ENCODE assay signal across 8 cellular contexts in the genomic region with DNA sequence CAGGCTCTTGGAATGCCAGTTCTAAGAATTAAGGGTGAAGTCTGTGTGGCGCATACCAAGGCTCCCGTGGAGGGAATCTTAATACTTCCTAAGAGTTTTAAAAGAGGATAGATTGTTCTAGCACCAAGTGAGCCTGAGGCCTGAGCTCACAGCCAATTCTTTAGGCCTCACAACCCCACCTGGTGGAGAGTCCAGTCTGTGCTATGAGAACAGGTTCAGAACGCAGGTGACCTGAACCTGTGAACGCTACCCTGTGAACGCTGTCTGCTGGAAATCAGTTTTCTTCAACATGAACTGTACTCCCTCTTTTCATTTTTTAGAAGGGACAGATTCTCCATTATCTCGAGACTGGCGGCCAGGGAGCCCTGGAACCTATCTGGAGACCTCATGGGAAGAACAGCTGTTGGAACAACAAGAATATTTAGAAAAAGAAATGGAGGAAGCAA. TPM values are rescaled to one million over a fixed set of nuclear protein-coding genes. Genes with fewer than 3 reads are reported as not detected.
A peak's percentile ranks its signal among the peaks of the same experiment; 100 is the strongest.
DNase-seq lines count a peak whose midpoint lies in the region; ATAC-seq and TF ChIP-seq lines count a peak whose summit lies in the region.

No MANE protein-coding gene starts in this region.

- H3K27me3 Mint-ChIP-seq in CD4-positive, alpha-beta memory T cell = peaks cover 8 to 15% of the 10 kb centered on the region in 2 donors
- peaks cover 7% of the 10 kb centered on the region for H3K27me3 Mint-ChIP-seq in activated CD8-positive, alpha-beta memory T cell treated with anti-CD3 and anti-CD28 coated beads, Interleukin-2, amount 10 ng/mL, durations not matched to agents 7 days and 5 days
- peaks cover 10% of the 10 kb centered on the region for H3K27me3 Mint-ChIP-seq in endothelial cell (ENCODE audit: unreplicated experiment)
- H3K27me3 Mint-ChIP-seq in stimulated activated naive CD8-positive, alpha-beta T cell treated with anti-CD3 and anti-CD28 coated beads, Interleukin-15, amount 100 ng/mL, for 72 hours = peaks cover 33% of the 10 kb centered on the region

- CTCF ChIA-PET in CD4-positive, alpha-beta memory T cell (lab: Charles Lee; ENCODE audit: partially characterized antibody) = interaction anchor here (0.6 to 3.9 kb wide), 19 partner anchors 12 to 132 kb away, joined by 3 to 119 read pairs (median 3); partner anchors contain the start of genes CFAP68 and DIXDC1
- CTCF ChIA-PET in activated CD8-positive, alpha-beta memory T cell treated with anti-CD3 and anti-CD28 coated beads, Interleukin-2, amount 10 ng/mL, durations not matched to agents 7 days and 5 days (lab: Charles Lee) = interaction anchor here (0.6 to 4.9 kb wide), 19 partner anchors 9 to 111 kb away, joined by 3 to 68 read pairs (median 4); partner anchors contain the start of genes ALG9, CFAP68, DIXDC1 and DLAT

- H3K9ac ChIP-seq in muscle layer of colon (ENCODE audit: low read length) = peak overlapping the region; percentile 60

- H3K4me1 Mint-ChIP-seq in CD4-positive, alpha-beta memory T cell = peaks cover 4 to 10% (median 8%) of the 10 kb centered on the region in 4 donors
- H3K4me1 Mint-ChIP-seq in activated CD8-positive, alpha-beta memory T cell treated with anti-CD3 and anti-CD28 coated beads, Interleukin-2, amount 10 ng/mL, durations not matched to agents 7 days and 5 days = peaks cover 8% of the 10 kb centered on the region
- peaks cover 17% of the 10 kb centered on the region for H3K4me1 Mint-ChIP-seq in endothelial cell (ENCODE audit: unreplicated experiment)
- peaks cover 8% of the 10 kb centered on the region for H3K4me1 Mint-ChIP-seq in stimulated activated naive CD8-positive, alpha-beta T cell treated with anti-CD3 and anti-CD28 coated beads, Interleukin-15, amount 100 ng/mL, for 72 hours

- H3K9me3 Mint-ChIP-seq in CD4-positive, alpha-beta memory T cell = peaks cover 0 to 1% (median 0%) of the 10 kb centered on the region in 8 donors
- no peaks in the 10 kb centered on the region for H3K9me3 Mint-ChIP-seq in activated CD8-positive, alpha-beta memory T cell treated with anti-CD3 and anti-CD28 coated beads, Interleukin-2, amount 10 ng/mL, durations not matched to agents 7 days and 5 days (ENCODE audit: low read depth)
- H3K9me3 Mint-ChIP-seq in endothelial cell (ENCODE audit: unreplicated experiment) = no peaks in the 10 kb centered on the region
- H3K9me3 Mint-ChIP-seq in stimulated activated naive CD8-positive, alpha-beta T cell treated with anti-CD3 and anti-CD28 coated beads, Interleukin-15, amount 100 ng/mL, for 72 hours = no peaks in the 10 kb centered on the region

- no peak overlapping the region for H3K27ac ChIP-seq in CD4-positive, alpha-beta memory T cell (ENCODE audit: low read depth, low read length)
- H3K27ac ChIP-seq in muscle layer of colon (ENCODE audit: low read depth, low read length) = peak overlapping the region; percentile 57

- peak; percentile 77 for TF ChIP-seq CTCF in endothelial cell (IDR thresholded peaks at IDR 0.05; ENCODE audit: unreplicated experiment)

- no peaks in the 10 kb centered on the region for H3K9me3 ChIP-seq in CD4-positive, alpha-beta memory T cell (ENCODE audit: control insufficient read depth in 1 of 2, low read length in 2 of 2)
- H3K9me3 ChIP-seq in muscle layer of colon (ENCODE audit: low read length) = no peaks in the 10 kb centered on the region

- peak; percentile 35 to 57 (median 38) for DNase-seq in CD4-positive, alpha-beta memory T cell
- DNase-seq in NCI-H2029 (lab: John Stamatoyannopoulos, UW) (peak; percentile 27), endothelial cell (ENCODE audit: low spot score) (peak; percentile 69)
- peak; percentile 70 for DNase-seq in activated CD8-positive, alpha-beta memory T cell treated with anti-CD3 and anti-CD28 coated beads, Interleukin-2, amount 10 ng/mL, durations not matched to agents 7 days and 5 days
- peak; percentile 32 to 57 for DNase-seq in stimulated activated naive CD8-positive, alpha-beta T cell treated with anti-CD3 and anti-CD28 coated beads, Interleukin-15, amount 100 ng/mL, for 72 hours

- H3K4me3 ChIP-seq in CD4-positive, alpha-beta memory T cell (ENCODE audit: low read length in 2 of 2) = no peak overlapping the region
- H3K4me3 ChIP-seq in muscle layer of colon (ENCODE audit: low read depth in 1 of 2, low read length in 2 of 2) = no peak overlapping the region

- peak; percentile 69 for ATAC-seq in GM21367 (IDR thresholded peaks at IDR 0.05; ENCODE audit: unreplicated experiment)
- peak; percentile 77 for ATAC-seq in activated CD8-positive, alpha-beta memory T cell treated with anti-CD3 and anti-CD28 coated beads, Interleukin-2, amount 10 ng/mL, durations not matched to agents 7 days and 5 days
- ATAC-seq in stimulated activated naive CD8-positive, alpha-beta T cell treated with anti-CD3 and anti-CD28 coated beads, Interleukin-15, amount 100 ng/mL, for 72 hours = peak; percentile 83
- no peak for ATAC-seq in HG03457 (IDR thresholded peaks at IDR 0.05; ENCODE audit: unreplicated experiment)

- no peaks in the 10 kb centered on the region for H3K36me3 ChIP-seq in CD4-positive, alpha-beta memory T cell (ENCODE audit: insufficient read depth, low read length)
- peaks cover 45% of the 10 kb centered on the region for H3K36me3 ChIP-seq in muscle layer of colon (ENCODE audit: insufficient read depth, low read length)

- peak overlapping the region in 2 of 7 donors; percentile 19 to 25 for H3K27ac Mint-ChIP-seq in CD4-positive, alpha-beta memory T cell
- H3K27ac Mint-ChIP-seq in activated CD8-positive, alpha-beta memory T cell treated with anti-CD3 and anti-CD28 coated beads, Interleukin-2, amount 10 ng/mL, durations not matched to agents 7 days and 5 days = no peak overlapping the region
- peak overlapping the region; percentile 40 for H3K27ac Mint-ChIP-seq in endothelial cell (ENCODE audit: unreplicated experiment)
- no peak overlapping the region for H3K27ac Mint-ChIP-seq in stimulated activated naive CD8-positive, alpha-beta T cell treated with anti-CD3 and anti-CD28 coated beads, Interleukin-15, amount 100 ng/mL, for 72 hours

- no peaks in the 10 kb centered on the region for H3K36me3 Mint-ChIP-seq in CD4-positive, alpha-beta memory T cell
- peaks cover 6% of the 10 kb centered on the region for H3K36me3 Mint-ChIP-seq in activated CD8-positive, alpha-beta memory T cell treated with anti-CD3 and anti-CD28 coated beads, Interleukin-2, amount 10 ng/mL, durations not matched to agents 7 days and 5 days
- H3K36me3 Mint-ChIP-seq in endothelial cell (ENCODE audit: low read depth, unreplicated experiment) = peaks cover 3% of the 10 kb centered on the region

- H3K27me3 ChIP-seq in CD4-positive, alpha-beta memory T cell (ENCODE audit: insufficient read depth, low read length) = no peaks in the 10 kb centered on the region
- no peaks in the 10 kb centered on the region for H3K27me3 ChIP-seq in muscle layer of colon (ENCODE audit: control insufficient read depth in 1 of 2, insufficient read depth in 2 of 2, low read length in 2 of 2)

- intact Hi-C loops in CD4-positive, alpha-beta memory T cell (cut with micrococcal nuclease) = loop anchor here (1.0 kb wide), 2 partner anchors 51 to 103 kb away; partner anchors contain the start of genes CFAP68 and FDXACB1

- no peak overlapping the region for H3K4me3 Mint-ChIP-seq in CD4-positive, alpha-beta memory T cell
- no peak overlapping the region for H3K4me3 Mint-ChIP-seq in activated CD8-positive, alpha-beta memory T cell treated with anti-CD3 and anti-CD28 coated beads, Interleukin-2, amount 10 ng/mL, durations not matched to agents 7 days and 5 days
- H3K4me3 Mint-ChIP-seq in endothelial cell (ENCODE audit: unreplicated experiment) = no peak overlapping the region
- no peak overlapping the region for H3K4me3 Mint-ChIP-seq in stimulated activated naive CD8-positive, alpha-beta T cell treated with anti-CD3 and anti-CD28 coated beads, Interleukin-15, amount 100 ng/mL, for 72 hours

- peaks cover 7% of the 10 kb centered on the region for H3K4me1 ChIP-seq in CD4-positive, alpha-beta memory T cell (ENCODE audit: insufficient read depth, low read length)
- H3K4me1 ChIP-seq in muscle layer of colon (ENCODE audit: insufficient read depth, low read length) = peaks cover 44% of the 10 kb centered on the region

- POLR2A ChIA-PET in CD4-positive, alpha-beta memory T cell (lab: Charles Lee; ENCODE audit: partially characterized antibody) = interaction anchor here (1.0 to 1.5 kb wide), 2 partner anchors 48 to 55 kb away, joined by 3 to 5 read pairs; no protein-coding TSS in a partner anchor

RNA-seq across cellular contexts. Expression of gene DLAT, which starts 43.2 kb away (rescaled TPM):
- total RNA-seq in CD4-positive, alpha-beta memory T cell = 10 to 100 TPM; 19.4 to 21.6 TPM
- polyA plus RNA-seq in CD4-positive, alpha-beta memory T cell = 10 to 100 TPM; 27.7 to 33.4 TPM
- 10 to 100 TPM; 34.7 to 43.6 TPM for total RNA-seq in activated CD8-positive, alpha-beta memory T cell treated with anti-CD3 and anti-CD28 coated beads, Interleukin-2, amount 10 ng/mL, durations not matched to agents 7 days and 5 days
- total RNA-seq in endothelial cell (ENCODE audit: unreplicated experiment) = 28.2 TPM

RNA-seq across cellular contexts. Expression of gene DIXDC1, which starts 44.9 kb away (rescaled TPM):
- 1 to 10 TPM; 1.1 to 2.1 TPM for total RNA-seq in CD4-positive, alpha-beta memory T cell
- polyA plus RNA-seq in CD4-positive, alpha-beta memory T cell = under 1 TPM; 0.72 to 0.75 TPM
- total RNA-seq in activated CD8-positive, alpha-beta memory T cell treated with anti-CD3 and anti-CD28 coated beads, Interleukin-2, amount 10 ng/mL, durations not matched to agents 7 days and 5 days = 10 to 100 TPM in 1 of 2 experiments, 1 to 10 TPM in 1; 9.0 to 10.3 TPM
- total RNA-seq in endothelial cell (ENCODE audit: unreplicated experiment) = 6.2 TPM
